11 cellular contexts compared by ENCODE assay signal in genomic region chr17:5035356-5035755, GRCh38. TPM values are rescaled to one million over a fixed set of nuclear protein-coding genes. Genes with fewer than 3 reads are reported as not detected.
A peak's percentile ranks its signal among the peaks of the same experiment; 100 is the strongest.
DNase-seq lines count a peak whose midpoint lies in the region; ATAC-seq, FAIRE-seq and TF ChIP-seq lines count a peak whose summit lies in the region.
"Had no signal": no experiment of that assay in that cellular context is flagged by ENCODE, and none has a peak within 500 bp of the region (broad histone marks: within the 10 kb centered on the region; RNA-seq: fewer than 3 reads in every experiment).

TSS of gene SLC52A1 (minus strand) at chr17:5035426. CDS start at chr17:5034606, 820 bp downstream.

- H3K27ac ChIP-seq in A549, result peak within 1 kb of the TSS; percentile 14 to 81; a peak in 4 of 6 replicates
- H3K27ac ChIP-seq in coronary artery, result no peak within 1 kb of the TSS
- H3K27ac ChIP-seq in lower lobe of right lung, result no peak within 1 kb of the TSS
- no peak within 1 kb of the TSS for H3K27ac ChIP-seq in SJCRH30

- in situ Hi-C loops in G401 (cut with HindIII; ENCODE audit: low sequenced_read_pairs), result no loop called here

- H3K4me2 ChIP-seq in A549, result peak within 1 kb of the TSS; percentile 77

- WGBS in A549 (ENCODE audit: missing lambda C conversion rate), result 5% methylated on average over 21 of the region's 26 CpGs

- H3K9me3 ChIP-seq in A549 (no peaks in the 10 kb centered on the region), lower lobe of right lung (no peaks in the 10 kb centered on the region), SJCRH30 (replicated peaks) (no peaks in the 10 kb centered on the region)

- peak; percentile 55 to 65 for ATAC-seq in A549
- peak; percentile 27 to 34 for ATAC-seq in lower lobe of right lung
- ATAC-seq in GM21528 (IDR thresholded peaks at IDR 0.05; ENCODE audit: low FRiP score, unreplicated experiment), result no peak

- TF ChIP-seq POLR2A in A549 (IDR thresholded peaks at IDR 0.05; ENCODE audit: low read length), result no peak

- H3K36me3 ChIP-seq in lower lobe of right lung (no peaks in the 10 kb centered on the region), SJCRH30 (no peaks in the 10 kb centered on the region)

- TF ChIP-seq EP300 in A549 (IDR thresholded peaks at IDR 0.05), result no peak

- FAIRE-seq in A549 (lab: Jason Lieb, UNC), result no peak
- FAIRE-seq: islet of Langerhans had no signal

- POLR2A ChIA-PET in A549 (lab: Yijun Ruan, JAX), result interaction anchor here (0.6 to 1.7 kb wide), 4 partner anchors 10 to 387 kb away, joined by 3 to 8 read pairs (median 6); partner anchors contain the start of gene SPAG7

- DNase-seq in A549 (ENCODE audit: low read depth in 1 of 2, low spot score in 1 of 2) (peak; percentile 47 to 51), HFF-Myc (ENCODE audit: extremely low read depth, low read depth) (no peak), coronary artery (ENCODE audit: low spot score) (no peak), lower lobe of right lung (no peak), G401 (ENCODE audit: low spot score) (no peak), amniotic stem cell (lab: John Stamatoyannopoulos, UW) (no peak), SJCRH30 (no peak)
- DNase-seq: COR-L47, Kasumi-1 had no signal

- no peak for TF ChIP-seq RAD21 in A549 (conservative IDR thresholded peaks at IDR 0.05 in 1 of 2, IDR thresholded peaks at IDR 0.05 in 1 of 2)

- H3K4me1 ChIP-seq in A549, result peaks cover 3% of the 10 kb centered on the region; the same call in 1 of the 3 replicates
- H3K4me1 ChIP-seq in lower lobe of right lung, result peaks cover 12% of the 10 kb centered on the region
- no peaks in the 10 kb centered on the region for H3K4me1 ChIP-seq in SJCRH30

- CTCF ChIA-PET in A549 (lab: Yijun Ruan, JAX), result interaction anchor here (0.6 to 4.7 kb wide), 6 partner anchors 13 to 320 kb away, joined by 3 to 23 read pairs (median 7); partner anchors contain the start of genes CAMTA2 and ZNF594

- peaks cover 15% of the 10 kb centered on the region for H3K27me3 ChIP-seq in lower lobe of right lung (ENCODE audit: low read depth)
- H3K27me3 ChIP-seq in SJCRH30, result no peaks in the 10 kb centered on the region

- intact Hi-C loops in lower lobe of right lung (cut with DNase I), result no loop called here

- H3K4me3 ChIP-seq in A549 (peak within 1 kb of the TSS; percentile 44), HFF-Myc (replicated peaks; ENCODE audit: low read depth, low read length) (peak within 1 kb of the TSS; percentile 19; the same call in 1 of the 2 replicates), coronary artery (peak within 1 kb of the TSS; percentile 17), lower lobe of right lung (peak within 1 kb of the TSS; percentile 28), SJCRH30 (no peak within 1 kb of the TSS)

- TF ChIP-seq CTCF in A549 (IDR thresholded peaks at IDR 0.05), result no peak
- no peak for TF ChIP-seq CTCF in HFF-Myc (IDR thresholded peaks at IDR 0.05; ENCODE audit: low read depth, low read length, missing control alignments)
- no peak for TF ChIP-seq CTCF in coronary artery (IDR thresholded peaks at IDR 0.05)
- TF ChIP-seq CTCF in lower lobe of right lung (IDR thresholded peaks at IDR 0.05), result no peak

TF ChIP-seq in A549, 52 proteins besides CTCF, POLR2A, EP300 and RAD21:
- no peak for TF ChIP-seq ZNF302 (CRISPR knock-in tag; IDR thresholded peaks at IDR 0.05)
- peak; percentile 16 for TF ChIP-seq MAFK (IDR thresholded peaks at IDR 0.05; ENCODE audit: partially characterized antibody)
TF ChIP-seq in A549: peak in this region for 1.

RNA-seq across cellular contexts. Expression of gene SLC52A1, which starts in this region (rescaled TPM):
- polyA plus RNA-seq in A549 (2011; rRNA removed) (1.4 and 1.9 TPM in 2 replicates), A549 (2017; fragmentation: RNase III; extraction: RNeasy Plus Mini Kit Qiagen cat#74134 plus additional on column Dnase treatment) (1.0 to 1.4 TPM (median 1.3 TPM) in 3 replicates)
- polyA plus RNA-seq in A549 (2012; cell fraction: cytosol; rRNA removed), result 0.63 and 0.87 TPM in 2 replicates
- polyA plus RNA-seq in A549 (2012; cell fraction: nucleus; rRNA removed), result 3.2 and 3.4 TPM in 2 replicates
- 1.5 and 1.7 TPM in 2 replicates for polyA minus RNA-seq in A549 (2011; rRNA and poly(A)+ RNA removed)
- 0.86 TPM for total RNA-seq in lower lobe of right lung
- not detected in 2 replicates for total RNA-seq in G401 (2014; rRNA removed; shearing (Covaris generic))
- total RNA-seq in SJCRH30 (2014; rRNA removed; shearing (Covaris generic)), result not detected in 2 replicates

Comparison
In these comparisons a context has a peak if more than half of its experiments do, and no peak if none do; other contexts are left out.
1. Peak in ATAC-seq and H3K4me3 ChIP-seq in lower lobe of right lung; RNA of the gene not detected or under 1 TPM.
2. DNase-seq: peak in A549 (2 of 2); none in HFF-Myc (single experiment), coronary artery (single experiment), lower lobe of right lung (single experiment), G401 (single experiment), amniotic stem cell (single experiment) and SJCRH30 (0 of 2).
3. H3K27ac ChIP-seq: peak in A549 (2 of 2); none in coronary artery (0 of 2), lower lobe of right lung (single experiment) and SJCRH30 (single experiment).